In the genomic region with DNA sequence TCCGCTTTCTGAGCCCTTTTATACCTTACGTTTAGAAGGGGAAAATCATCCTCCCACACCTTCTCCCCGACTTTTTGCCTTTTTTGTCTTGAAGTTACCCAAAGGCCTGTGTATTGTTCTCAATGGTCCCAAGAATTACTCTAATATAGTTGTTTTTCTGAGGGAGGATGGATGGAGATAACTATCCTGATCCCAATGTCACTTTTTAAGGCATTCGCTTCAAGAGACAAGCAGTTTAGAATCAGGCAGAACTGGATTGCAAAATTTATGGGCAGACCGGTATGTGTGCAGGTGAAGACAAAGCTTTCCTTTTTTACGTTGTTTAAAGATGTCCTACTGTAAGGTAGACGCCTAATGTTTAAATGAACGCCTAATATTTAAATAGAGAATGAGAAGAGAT, we compare ENCODE assay signal across 8 cellular contexts. TPM values are rescaled to one million over a fixed set of nuclear protein-coding genes. Genes with fewer than 3 reads are reported as not detected.
A peak's percentile ranks its signal among the peaks of the same experiment; 100 is the strongest.
DNase-seq lines count a peak whose midpoint lies in the region; ATAC-seq and TF ChIP-seq lines count a peak whose summit lies in the region.
"Not testable (repeated sequence)": the region's sequence is repeated elsewhere in the genome, so short reads cannot be mapped to it uniquely, and the experiment has no call there.

No MANE protein-coding gene starts in this region.

- H3K9me3 ChIP-seq in MM.1S (replicated peaks; ENCODE audit: insufficient read depth, low read length); mammary epithelial cell (replicated peaks; ENCODE audit: insufficient read depth, low read length); gastroesophageal sphincter; mesodermal cell (ENCODE audit: control insufficient read depth, low read length); aorta (ENCODE audit: control insufficient read depth, low read length): not testable (repeated sequence)

- not testable (repeated sequence) for H3K36me3 ChIP-seq in MM.1S (replicated peaks; ENCODE audit: insufficient read depth, low read length); mammary epithelial cell (ENCODE audit: insufficient read depth, low read length); gastroesophageal sphincter; mesodermal cell (ENCODE audit: control insufficient read depth, insufficient read depth, low read length); aorta (ENCODE audit: control insufficient read depth in 1 of 2, insufficient read depth in 2 of 2, low read length in 1 of 2)

- CTCF ChIA-PET in activated CD4-positive, alpha-beta T cell treated with anti-CD3 and anti-CD28 coated beads for 36 hours (lab: Charles Lee); mammary epithelial cell (lab: Charles Lee; ENCODE audit: low non-redundant PET): not testable (repeated sequence)

- peak overlapping the region; percentile 72; the same call in 1 of the 2 replicates for H2AFZ ChIP-seq in MM.1S (ENCODE audit: low read length)
- H2AFZ ChIP-seq in mammary epithelial cell (ENCODE audit: low read depth, low read length) = peak overlapping the region; percentile 98

- in situ Hi-C loops in mammary epithelial cell (cut with MboI; ENCODE audit: low sequenced_read_pairs in 2 of 2) = not testable (repeated sequence)

- 4% methylated on average over 5 of the region's 8 CpGs for WGBS in mammary epithelial cell (ENCODE audit: low coverage, missing lambda C conversion rate)
- WGBS in gastroesophageal sphincter (ENCODE audit: low coverage in 1 of 2), 2 donors = 0 to 2% methylated on average over 7 to 8 of the region's 8 CpGs
- WGBS in mesodermal cell (ENCODE audit: insufficient coverage in 2 of 2), 2 experiments = 31 to 60% methylated on average over 1 to 4 of the region's 8 CpGs
- WGBS in aorta, 2 donors = 6 to 7% methylated on average over 6 to 7 of the region's 8 CpGs

- not testable (repeated sequence) for H3K27ac ChIP-seq in MM.1S (ENCODE audit: low read length); mesodermal cell (ENCODE audit: low read depth, low read length, severe bottlenecking); aorta (ENCODE audit: low read depth in 1 of 2, low read length in 2 of 2)
- H3K27ac ChIP-seq in mammary epithelial cell (ENCODE audit: insufficient read depth, low read depth, low read length) (peak overlapping the region; percentile 22), gastroesophageal sphincter (peak overlapping the region; percentile 68 to 91 (median 80))

- peak overlapping the region; percentile 98 for H3K4me3 ChIP-seq in GM12864 (ENCODE audit: low read depth, low read length)
- H3K4me3 ChIP-seq in MM.1S (ENCODE audit: low read length) = peak overlapping the region; percentile 61
- H3K4me3 ChIP-seq in mammary epithelial cell (replicated peaks in 1 of 3; ENCODE audit: insufficient read depth in 1 of 3, low read depth in 2 of 3, low read length in 3 of 3) = peak overlapping the region; percentile 47 to 98 (median 64)
- H3K4me3 ChIP-seq in gastroesophageal sphincter = peak overlapping the region; percentile 65 to 100
- H3K4me3 ChIP-seq in mesodermal cell (ENCODE audit: extremely low read depth, insufficient read depth, low read length, poor library complexity, severe bottlenecking) = peak overlapping the region; percentile 76
- H3K4me3 ChIP-seq in retinal pigment epithelial cell (ENCODE audit: low read length) = peak overlapping the region; percentile 59
- peak overlapping the region; percentile 18 to 26 for H3K4me3 ChIP-seq in aorta (ENCODE audit: low read length in 2 of 2)

- not testable (repeated sequence) for TF ChIP-seq EP300 in gastroesophageal sphincter (IDR thresholded peaks at IDR 0.05)

- H3F3A ChIP-seq in MM.1S (ENCODE audit: insufficient read depth, low read length) = not testable (repeated sequence)

- not testable (repeated sequence) for TF ChIP-seq POLR2A in gastroesophageal sphincter (IDR thresholded peaks at IDR 0.05)

- not testable (repeated sequence) for ATAC-seq in activated CD4-positive, alpha-beta T cell treated with anti-CD3 and anti-CD28 coated beads for 36 hours; gastroesophageal sphincter; aorta (ENCODE audit: low FRiP score)

- peak overlapping the region; percentile 84 for H3K4me3 Mint-ChIP-seq in activated CD4-positive, alpha-beta T cell treated with anti-CD3 and anti-CD28 coated beads for 36 hours

- POLR2A ChIA-PET in activated CD4-positive, alpha-beta T cell treated with anti-CD3 and anti-CD28 coated beads for 36 hours (lab: Charles Lee) = not testable (repeated sequence)

- not testable (repeated sequence) for H4K20me1 ChIP-seq in MM.1S (ENCODE audit: insufficient read depth, low read length); mammary epithelial cell (ENCODE audit: insufficient read depth, low read length)

- intact Hi-C loops in activated CD4-positive, alpha-beta T cell treated with anti-CD3 and anti-CD28 coated beads for 36 hours (cut with DNase I, micrococcal nuclease) = loop anchor here in 1 of 2 experiments (1.0 to 10.0 kb wide), 4 partner anchors 42 to 902 kb away; partner anchors contain the start of genes ABI2, BMPR2 and ICA1L
- intact Hi-C loops in mammary epithelial cell (cut with micrococcal nuclease) (loop anchor here (5.0 kb wide), 2 partner anchors 184 to 324 kb away; partner anchors contain the start of gene CYP20A1), aorta (cut with DNase I) (loop anchor here (5.0 to 10.0 kb wide), 3 partner anchors 102 to 324 kb away; partner anchors contain the start of genes CYP20A1 (in 1 of the 2) and NBEAL1 (in 1 of the 2))

- H3K9ac ChIP-seq in MM.1S (ENCODE audit: low read length) = peak overlapping the region; percentile 54; the same call in 1 of the 2 replicates
- peak overlapping the region; percentile 65 for H3K9ac ChIP-seq in mammary epithelial cell (ENCODE audit: insufficient read depth, low read length)

- not testable (repeated sequence) for DNase-seq in GM12864 (ENCODE audit: low read depth); MM.1S; activated CD4-positive, alpha-beta T cell treated with anti-CD3 and anti-CD28 coated beads for 36 hours; mammary epithelial cell; retinal pigment epithelial cell (ENCODE audit: low read depth); aorta

- H3K9me3 Mint-ChIP-seq in activated CD4-positive, alpha-beta T cell treated with anti-CD3 and anti-CD28 coated beads for 36 hours (ENCODE audit: low read depth) = not testable (repeated sequence)

- dilution Hi-C loops in mammary epithelial cell (cut with HindIII; ENCODE audit: low sequenced_read_pairs) = not testable (repeated sequence)

- BruUV-seq in mammary epithelial cell (replicated peaks; lab: Mats Ljungman, UMichigan) = TSS peak; percentile 55

- not testable (repeated sequence) for H3K36me3 Mint-ChIP-seq in activated CD4-positive, alpha-beta T cell treated with anti-CD3 and anti-CD28 coated beads for 36 hours (ENCODE audit: low read depth)

- H3K4me1 Mint-ChIP-seq in activated CD4-positive, alpha-beta T cell treated with anti-CD3 and anti-CD28 coated beads for 36 hours = peaks cover 30% of the 10 kb centered on the region

- H3K79me2 ChIP-seq in MM.1S (ENCODE audit: low read length) (peaks cover 36% of the 10 kb centered on the region), mammary epithelial cell (ENCODE audit: insufficient read depth, low read length) (peaks cover 36% of the 10 kb centered on the region)

- not testable (repeated sequence) for H3K4me1 ChIP-seq in MM.1S (ENCODE audit: low read length); mammary epithelial cell (ENCODE audit: insufficient read depth, low read length); mesodermal cell (ENCODE audit: control insufficient read depth, insufficient read depth, low read length, poor library complexity, severe bottlenecking); aorta (ENCODE audit: control insufficient read depth in 1 of 2, insufficient read depth in 2 of 2, low read length in 2 of 2)
- H3K4me1 ChIP-seq in gastroesophageal sphincter = peaks cover 4 to 30% (median 9%) of the 10 kb centered on the region in 3 donors

- TF ChIP-seq CTCF in GM12864 (IDR thresholded peaks at IDR 0.05; ENCODE audit: low read depth, low read length, missing control alignments); MM.1S (IDR thresholded peaks at IDR 0.05; ENCODE audit: low read length); mammary epithelial cell (conservative IDR thresholded peaks at IDR 0.05 in 1 of 2, IDR thresholded peaks at IDR 0.05 in 1 of 2; ENCODE audit: extremely low read depth in 1 of 2, insufficient read depth in 1 of 2, low read depth in 1 of 2, low read length in 2 of 2); gastroesophageal sphincter (IDR thresholded peaks at IDR 0.05); retinal pigment epithelial cell (conservative IDR thresholded peaks at IDR 0.05; ENCODE audit: low read depth, low read length): not testable (repeated sequence)

- not testable (repeated sequence) for H3K27me3 ChIP-seq in MM.1S (replicated peaks; ENCODE audit: insufficient read depth, low read length); mammary epithelial cell (ENCODE audit: insufficient read depth, low read length); gastroesophageal sphincter; aorta (ENCODE audit: control insufficient read depth in 1 of 2, insufficient read depth in 2 of 2, low read length in 1 of 2)

- H3K4me2 ChIP-seq in MM.1S (ENCODE audit: low read depth, low read length) (peak overlapping the region; percentile 62; the same call in 1 of the 2 replicates), mammary epithelial cell (ENCODE audit: insufficient read depth, low read depth, low read length) (peak overlapping the region; percentile 74)

- H3K27ac Mint-ChIP-seq in activated CD4-positive, alpha-beta T cell treated with anti-CD3 and anti-CD28 coated beads for 36 hours = peak overlapping the region; percentile 91

- not testable (repeated sequence) for H3K9me2 ChIP-seq in MM.1S (replicated peaks; ENCODE audit: insufficient read depth, low read length)

- not testable (repeated sequence) for H3K27me3 Mint-ChIP-seq in activated CD4-positive, alpha-beta T cell treated with anti-CD3 and anti-CD28 coated beads for 36 hours

RNA-seq across cellular contexts. Expression of gene CARF, which starts 0.7 kb away (rescaled TPM):
- 1 to 10 TPM; 6.2 to 9.0 TPM for total RNA-seq in activated CD4-positive, alpha-beta T cell treated with anti-CD3 and anti-CD28 coated beads for 36 hours
- 10 to 100 TPM in 1 of 2 donors, 1 to 10 TPM in 1; 6.5 to 13.0 TPM for total RNA-seq in mammary epithelial cell
- polyA plus RNA-seq in mammary epithelial cell = 3.3 TPM
- 7.9 TPM for polyA minus RNA-seq in mammary epithelial cell
- total RNA-seq in gastroesophageal sphincter = 10 to 100 TPM in 2 of 4 donors, 1 to 10 TPM in 2; 8.6 to 15.7 (median 9.7) TPM
- 5.6 TPM for polyA plus RNA-seq in mesodermal cell (2013, experiment 1 of 2)
- 6.7 TPM for polyA plus RNA-seq in mesodermal cell (2013, experiment 2 of 2)
- total RNA-seq in aorta = 10 to 100 TPM in 1 of 2 donors, 1 to 10 TPM in 1; 8.8 to 14.4 TPM
- 1 to 10 TPM; 1.3 to 4.6 TPM for polyA plus RNA-seq in aorta

RNA-seq across cellular contexts. Expression of gene WDR12, which starts 1.4 kb away (rescaled TPM):
- total RNA-seq in activated CD4-positive, alpha-beta T cell treated with anti-CD3 and anti-CD28 coated beads for 36 hours = 100 to 1,000 TPM in 1 of 2 experiments, 10 to 100 TPM in 1; 92.5 to 129 TPM
- total RNA-seq in mammary epithelial cell = 10 to 100 TPM; 31.2 to 86.9 TPM
- 33.1 TPM for polyA plus RNA-seq in mammary epithelial cell
- polyA minus RNA-seq in mammary epithelial cell = 12.9 TPM
- total RNA-seq in gastroesophageal sphincter = 10 to 100 TPM; 11.2 to 24.4 (median 20.2) TPM
- 51.4 TPM for polyA plus RNA-seq in mesodermal cell (2013, experiment 1 of 2)
- 64.4 TPM for polyA plus RNA-seq in mesodermal cell (2013, experiment 2 of 2)
- total RNA-seq in aorta = 10 to 100 TPM; 19.7 to 25.2 TPM
- 1 to 10 TPM; 4.3 to 5.4 TPM for polyA plus RNA-seq in aorta

RNA-seq across cellular contexts. Expression of gene ICA1L, which starts 41.3 kb away (rescaled TPM):
- total RNA-seq in activated CD4-positive, alpha-beta T cell treated with anti-CD3 and anti-CD28 coated beads for 36 hours = 1 to 10 TPM; 7.5 to 8.2 TPM
- total RNA-seq in mammary epithelial cell (10 to 100 TPM in 1 of 2 donors, 1 to 10 TPM in 1; 8.7 to 10.5 TPM), gastroesophageal sphincter (10 to 100 TPM; 12.2 to 40.8 (median 28.6) TPM), aorta (10 to 100 TPM in 1 of 2 donors, 1 to 10 TPM in 1; 7.7 to 10.3 TPM)
- polyA plus RNA-seq in mammary epithelial cell (1.3 TPM), aorta (1 to 10 TPM; 4.8 to 8.4 TPM)
- polyA minus RNA-seq in mammary epithelial cell = 4.3 TPM
- polyA plus RNA-seq in mesodermal cell (2013, experiment 1 of 2) = 3.1 TPM
- polyA plus RNA-seq in mesodermal cell (2013, experiment 2 of 2) = 2.9 TPM

Comparison
In these comparisons a context has a peak if more than half of its experiments do, and no peak if none do; other contexts are left out.
1. H3K4me3 ChIP-seq: peak in every context shown above with its lines; median percentile 98 in GM12864; 82 in gastroesophageal sphincter; 76 in mesodermal cell; 64 in mammary epithelial cell; 61 in MM.1S; 59 in retinal pigment epithelial cell; 22 in aorta.